Comparison of ENCODE assay signal across 1 cellular context in genomic region chr5:54207566-54207965, GRCh38.
TF ChIP-seq lines count a peak whose summit lies in the region.

No MANE protein-coding gene starts in this region.

TF ChIP-seq in H1, 55 proteins besides CTCF, POLR2A, EP300 and RAD21:
- no peak for TF ChIP-seq TAF7 (optimal IDR thresholded peaks at IDR 0.05; ENCODE audit: borderline replicate concordance, low read depth, low read length)
- peak; percentile 85 for TF ChIP-seq TEAD4 (IDR thresholded peaks at IDR 0.05; ENCODE audit: low read depth, low read length)
